Comparison of ENCODE assay signal across 8 cellular contexts in genomic region chr13:110644892-110645521, GRCh38. TPM values are rescaled to one million over a fixed set of nuclear protein-coding genes. Genes with fewer than 3 reads are reported as not detected.
DNase-seq lines count a peak whose midpoint lies in the region; ATAC-seq and TF ChIP-seq lines count a peak whose summit lies in the region.

No MANE protein-coding gene starts in this region.

- ATAC-seq in HCT116, result peak; percentile 52
- ATAC-seq in aorta (ENCODE audit: low FRiP score), result peak; percentile 70

- H3K9ac ChIP-seq in HCT116 (ENCODE audit: low read length) (no peak overlapping the region), neural cell (ENCODE audit: low read length) (no peak overlapping the region)

- H3K36me3 ChIP-seq in HCT116 (ENCODE audit: control insufficient read depth in 1 of 2, insufficient read depth in 2 of 2, low read length in 2 of 2) (peaks cover 2 to 22% of the 10 kb centered on the region in 2 experiments; a peak in 3 of 4 replicates), neural cell (ENCODE audit: insufficient read depth, low read length) (no peaks in the 10 kb centered on the region), aorta (ENCODE audit: control insufficient read depth in 1 of 2, insufficient read depth in 2 of 2, low read length in 1 of 2) (peaks cover 0 to 2% of the 10 kb centered on the region in 2 donors)

- no TSS peak for BruUV-seq in HCT116 (replicated peaks; lab: Mats Ljungman, UMichigan)

- RAD21 ChIA-PET in HCT116 (lab: Charles Lee; ENCODE audit: low non-redundant PET in 1 of 2, low total read pairs in 2 of 2, uncharacterized antibody in 2 of 2, unreplicated experiment in 2 of 2), result no interaction called here

- TF ChIP-seq POLR2A in HCT116 (IDR thresholded peaks at IDR 0.05; ENCODE audit: borderline replicate concordance, extremely low read depth, insufficient read depth, insufficient read length), result no peak

- DNase-seq in SIG-M5 treated with dmso at 0.1 percent for 504 hours (lab: John Stamatoyannopoulos, UW; ENCODE audit: unreplicated experiment) (peak; percentile 17), SIG-M5 (lab: John Stamatoyannopoulos, UW) (no peak), HCT116 (ENCODE audit: low read depth, low spot score) (no peak), NCI-H187 (lab: John Stamatoyannopoulos, UW) (peak; percentile 42 to 84), fibroblast of the aortic adventitia (ENCODE audit: low read depth) (peak; percentile 54), aorta (peak; percentile 81 to 87)
- peak; percentile 7 for DNase-seq in activated CD8-positive, alpha-beta memory T cell treated with anti-CD3 and anti-CD28 coated beads, Interleukin-2, amount 50 U/mL, for 1 hour (ENCODE audit: extremely low read depth)

- no peak overlapping the region for H3K27ac ChIP-seq in HCT116 (ENCODE audit: low read depth, low read length)
- no peak overlapping the region for H3K27ac ChIP-seq in neural cell (ENCODE audit: low read length)
- H3K27ac ChIP-seq in aorta (ENCODE audit: low read depth in 1 of 2, low read length in 2 of 2), result peak overlapping the region in 1 of 2 donors; percentile 5

- TF ChIP-seq EP300 in neural cell (conservative IDR thresholded peaks at IDR 0.05; ENCODE audit: poor library complexity, severe bottlenecking), result no peak

- TF ChIP-seq CTCF in HCT116 (IDR thresholded peaks at IDR 0.05 in 2 of 3, conservative IDR thresholded peaks at IDR 0.05 in 1 of 3; ENCODE audit: borderline replicate concordance in 1 of 3, insufficient read depth in 1 of 3, low read depth in 2 of 3, low read length in 2 of 3), result 0 out of 6 replicates have a peak, but pooled peaks of 1 of the 3 experiments have one; percentile 13
- TF ChIP-seq CTCF in fibroblast of the aortic adventitia (IDR thresholded peaks at IDR 0.05; ENCODE audit: insufficient read depth, low read length), result peak; percentile 26
- TF ChIP-seq CTCF in neural cell (IDR thresholded peaks at IDR 0.05; ENCODE audit: poor library complexity, severe bottlenecking), result peak; percentile 29

- no peaks in the 10 kb centered on the region for H3K9me2 ChIP-seq in HCT116 (ENCODE audit: insufficient read depth)
- no peaks in the 10 kb centered on the region for H3K9me2 ChIP-seq in neural cell (ENCODE audit: insufficient read depth, low read length)

- CTCF ChIA-PET in HCT116 (lab: Charles Lee), result no interaction called here

- H3K79me2 ChIP-seq in HCT116 (ENCODE audit: insufficient read depth, low read length) (no peaks in the 10 kb centered on the region), neural cell (replicated peaks; ENCODE audit: insufficient read depth, low read length) (no peaks in the 10 kb centered on the region)

- H3K4me2 ChIP-seq in HCT116 (ENCODE audit: low read length) (no peak overlapping the region), neural cell (ENCODE audit: low read length) (no peak overlapping the region)

- H3F3A ChIP-seq in neural cell (ENCODE audit: insufficient read depth, low read length, poor library complexity, severe bottlenecking), result no peaks in the 10 kb centered on the region

- H4K20me1 ChIP-seq in HCT116 (ENCODE audit: insufficient read depth) (no peaks in the 10 kb centered on the region), neural cell (ENCODE audit: insufficient read depth) (no peaks in the 10 kb centered on the region)

- H2AFZ ChIP-seq in HCT116 (ENCODE audit: low read depth, low read length, poor library complexity, severe bottlenecking) (no peak overlapping the region), neural cell (ENCODE audit: low read depth, low read length) (no peak overlapping the region)

- WGBS in aorta, 2 donors, result 25 to 26% methylated on average over 28 of the region's 28 CpGs

- POLR2A ChIA-PET in HCT116 (lab: Charles Lee), result no interaction called here

- TF ChIP-seq RAD21 in HCT116 (IDR thresholded peaks at IDR 0.05; ENCODE audit: low read depth), result peak; percentile 36; the same call in 1 of the 2 replicates
- peak; percentile 27 for TF ChIP-seq RAD21 in neural cell (conservative IDR thresholded peaks at IDR 0.05)

- no peaks in the 10 kb centered on the region for H3K27me3 ChIP-seq in HCT116 (ENCODE audit: insufficient read depth, low read length)
- no peaks in the 10 kb centered on the region for H3K27me3 ChIP-seq in neural cell (ENCODE audit: insufficient read depth, low read depth, low read length)
- H3K27me3 ChIP-seq in aorta (ENCODE audit: control insufficient read depth in 1 of 2, insufficient read depth in 2 of 2, low read length in 1 of 2), result no peaks in the 10 kb centered on the region

- no peak overlapping the region for H3K4me3 ChIP-seq in HCT116 (replicated peaks in 1 of 2; ENCODE audit: low read depth in 1 of 2, low read length in 2 of 2)
- H3K4me3 ChIP-seq in fibroblast of the aortic adventitia (ENCODE audit: low read depth, low read length), result no peak overlapping the region
- no peak overlapping the region for H3K4me3 ChIP-seq in neural cell (ENCODE audit: low read length)
- no peak overlapping the region for H3K4me3 ChIP-seq in aorta (ENCODE audit: low read length in 2 of 2)

- H3K4me1 ChIP-seq in HCT116 (ENCODE audit: control insufficient read depth in 1 of 2, insufficient read depth in 2 of 2, low read length in 2 of 2) (no peaks in the 10 kb centered on the region), aorta (ENCODE audit: control insufficient read depth in 1 of 2, insufficient read depth in 2 of 2, low read length in 2 of 2) (no peaks in the 10 kb centered on the region)

- H3K9me3 ChIP-seq in HCT116 (ENCODE audit: control insufficient read depth in 1 of 2, insufficient read depth in 1 of 2, low read depth in 1 of 2, low read length in 2 of 2), result no peaks in the 10 kb centered on the region
- no peaks in the 10 kb centered on the region for H3K9me3 ChIP-seq in neural cell (ENCODE audit: low read length)
- H3K9me3 ChIP-seq in aorta (ENCODE audit: control insufficient read depth, low read length), result no peaks in the 10 kb centered on the region

- intact Hi-C loops in HCT116 (cut with micrococcal nuclease), result no loop called here
- intact Hi-C loops in aorta (cut with DNase I), result no loop called here

TF ChIP-seq in HCT116, 20 proteins besides CTCF, POLR2A, EP300 and RAD21:
- TF ChIP-seq EZH2 (IDR thresholded peaks at IDR 0.05), result no peak
- TF ChIP-seq, protein P1, sequence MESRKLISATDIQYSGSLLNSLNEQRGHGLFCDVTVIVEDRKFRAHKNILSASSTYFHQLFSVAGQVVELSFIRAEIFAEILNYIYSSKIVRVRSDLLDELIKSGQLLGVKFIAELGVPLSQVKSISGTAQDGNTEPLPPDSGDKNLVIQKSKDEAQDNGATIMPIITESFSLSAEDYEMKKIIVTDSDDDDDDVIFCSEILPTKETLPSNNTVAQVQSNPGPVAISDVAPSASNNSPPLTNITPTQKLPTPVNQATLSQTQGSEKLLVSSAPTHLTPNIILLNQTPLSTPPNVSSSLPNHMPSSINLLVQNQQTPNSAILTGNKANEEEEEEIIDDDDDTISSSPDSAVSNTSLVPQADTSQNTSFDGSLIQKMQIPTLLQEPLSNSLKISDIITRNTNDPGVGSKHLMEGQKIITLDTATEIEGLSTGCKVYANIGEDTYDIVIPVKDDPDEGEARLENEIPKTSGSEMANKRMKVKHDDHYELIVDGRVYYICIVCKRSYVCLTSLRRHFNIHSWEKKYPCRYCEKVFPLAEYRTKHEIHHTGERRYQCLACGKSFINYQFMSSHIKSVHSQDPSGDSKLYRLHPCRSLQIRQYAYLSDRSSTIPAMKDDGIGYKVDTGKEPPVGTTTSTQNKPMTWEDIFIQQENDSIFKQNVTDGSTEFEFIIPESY (IDR thresholded peaks at IDR 0.05; ENCODE audit: extremely low read depth, insufficient replicate concordance, low read length), result no peak
- TF ChIP-seq POLR2AphosphoS5 (IDR thresholded peaks at IDR 0.05; ENCODE audit: low read depth, low read length), result no peak
- no peak for TF ChIP-seq JUND (IDR thresholded peaks at IDR 0.05)
- TF ChIP-seq FOSL1 (IDR thresholded peaks at IDR 0.05; ENCODE audit: low read depth), result no peak

TF ChIP-seq in neural cell, 6 proteins besides CTCF, POLR2A, EP300 and RAD21:
- TF ChIP-seq EZH2 (IDR thresholded peaks at IDR 0.05; ENCODE audit: borderline replicate concordance, insufficient read depth, low read length, poor library complexity, severe bottlenecking), result no peak
- no peak for TF ChIP-seq TAF1 (IDR thresholded peaks at IDR 0.05; ENCODE audit: low read depth)

RNA-seq across cellular contexts. Expression of gene NAXD, which starts 29.7 kb away (rescaled TPM):
- total RNA-seq in HCT116 (2021; ENCODE audit: unreplicated experiment) (32.1 TPM), fibroblast of the aortic adventitia (ENCODE audit: low replicate concordance) (14.8 and 14.9 TPM in 2 replicates), aorta (10 to 100 TPM; 21.2 to 30.4 TPM)
- 26.9 and 29.5 TPM in 2 replicates for polyA plus RNA-seq in HCT116 (2012)
- polyA plus RNA-seq in neural cell (58.1 and 60.5 TPM in 2 replicates), aorta (10 to 100 TPM; 20.7 to 47.0 TPM)
- 28.1 and 34.1 TPM in 2 replicates for polyA minus RNA-seq in neural cell

Comparison
In these comparisons a context has a peak if more than half of its experiments do, and no peak if none do; other contexts are left out.
1. DNase-seq: peak in SIG-M5 treated with dmso at 0.1 percent for 504 hours (single experiment), NCI-H187 (2 of 2), activated CD8-positive, alpha-beta memory T cell treated with anti-CD3 and anti-CD28 coated beads, Interleukin-2, amount 50 U/mL, for 1 hour (single experiment), fibroblast of the aortic adventitia (single experiment) and aorta (2 of 2); none in SIG-M5 (single experiment) and HCT116 (single experiment).